9 cellular contexts compared by ENCODE assay signal in the genomic region with DNA sequence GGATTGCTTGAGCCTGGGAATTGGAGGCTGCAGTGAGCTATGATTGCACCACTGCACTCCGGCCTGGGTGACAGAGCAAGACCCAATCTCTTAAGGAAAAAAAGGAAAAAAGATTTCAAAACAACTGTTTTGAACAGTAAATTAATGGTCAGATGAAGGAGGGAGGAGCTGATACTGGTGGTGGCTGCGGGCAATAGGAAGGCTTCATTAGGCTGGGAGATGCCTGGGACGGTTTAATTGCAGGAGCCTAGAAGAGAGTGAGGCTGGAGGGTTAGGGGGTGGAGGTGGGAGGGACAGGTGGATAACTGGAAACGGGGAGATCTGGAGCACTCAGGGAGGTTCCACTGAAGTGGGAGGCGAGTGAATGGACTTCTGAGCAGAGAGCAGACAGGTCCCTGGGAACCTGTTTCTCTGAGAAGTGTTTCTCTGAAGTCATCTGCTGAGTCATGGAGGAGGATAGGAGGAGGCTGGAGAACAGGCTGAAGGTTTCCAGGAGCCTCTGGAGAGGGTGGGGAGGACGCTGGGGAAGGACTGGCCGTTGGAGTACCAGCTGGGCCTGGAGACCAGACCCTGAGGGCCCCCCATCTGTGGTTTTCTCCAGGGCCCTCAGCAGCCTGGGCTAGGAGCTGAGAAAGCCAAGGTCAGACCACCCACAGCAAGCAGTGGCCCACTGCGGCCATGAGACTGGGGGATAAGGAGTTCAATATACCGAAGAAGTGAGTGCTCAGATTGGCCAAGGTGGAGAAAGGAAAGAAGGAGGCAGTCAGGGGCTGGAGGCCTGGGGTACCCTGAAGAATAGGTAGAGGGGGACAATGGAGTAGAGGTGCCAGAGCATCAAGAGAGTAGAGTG. TPM values are rescaled to one million over a fixed set of nuclear protein-coding genes. Genes with fewer than 3 reads are reported as not detected.
DNase-seq lines count a peak whose midpoint lies in the region; ATAC-seq lines count a peak whose summit lies in the region.
"Had no signal": no experiment of that assay in that cellular context is flagged by ENCODE, and none has a peak within 500 bp of the region (broad histone marks: within the 10 kb centered on the region; RNA-seq: fewer than 3 reads in every experiment).

No MANE protein-coding gene starts in this region.

- no peak overlapping the region for H3K4me2 ChIP-seq in trophoblast cell (ENCODE audit: low read length)

- H3K9ac ChIP-seq in trophoblast cell (ENCODE audit: low read length): no peak overlapping the region

- peak overlapping the region; percentile 87 for H4K8ac ChIP-seq in trophoblast cell (ENCODE audit: low read depth, low read length)

- H3K18ac ChIP-seq in trophoblast cell (ENCODE audit: low read length): peak overlapping the region; percentile 89

- DNase-seq in ELR (ENCODE audit: low read depth): peak; percentile 70
- DNase-seq in RPMI7951 (ENCODE audit: low read depth): peak; percentile 64
- DNase-seq in trophoblast cell: peak in 1 of 2 donors; percentile 40
- no peak for DNase-seq in NCI-H524 treated with DMSO at 0.1 percent for 48 hours (lab: John Stamatoyannopoulos, UW)
- no peak for DNase-seq in NCI-H2029 (lab: John Stamatoyannopoulos, UW)

- H3K4me1 ChIP-seq in trophoblast cell (ENCODE audit: control insufficient read depth in 1 of 2, insufficient read depth in 2 of 2, low read length in 2 of 2): peaks cover 13 to 21% of the 10 kb centered on the region in 2 experiments

- ATAC-seq in esophagus mucosa (peak; percentile 92), HG03095 (IDR thresholded peaks at IDR 0.05; ENCODE audit: unreplicated experiment) (no peak), GM21737 (IDR thresholded peaks at IDR 0.05; ENCODE audit: unreplicated experiment) (no peak)

- H3K79me1 ChIP-seq in trophoblast cell (ENCODE audit: low read length): peaks cover 5% of the 10 kb centered on the region

- H4K12ac ChIP-seq in trophoblast cell (ENCODE audit: low read depth, low read length): peak overlapping the region; percentile 93

- WGBS in trophoblast cell (ENCODE audit: extremely low coverage, insufficient coverage, insufficient read length): no CpG with 5 or more reads among the region's 9 CpGs

- H2BK12ac ChIP-seq in trophoblast cell (ENCODE audit: low read length): peak overlapping the region; percentile 98

- H3K14ac ChIP-seq in trophoblast cell (ENCODE audit: low read length): peak overlapping the region; percentile 96

- H2BK5ac ChIP-seq in trophoblast cell (ENCODE audit: low read depth, low read length, poor library complexity): peak overlapping the region; percentile 87

- H3K27ac ChIP-seq in trophoblast cell (ENCODE audit: low read depth, low read length): peak overlapping the region; percentile 6

- peaks cover 1% of the 10 kb centered on the region for H3K9me3 ChIP-seq in trophoblast cell (ENCODE audit: insufficient read depth, low read depth, low read length)

- no peaks in the 10 kb centered on the region for H3K79me2 ChIP-seq in trophoblast cell (ENCODE audit: control insufficient read depth, insufficient read depth, low read length, poor library complexity)

- no peak overlapping the region for H3K23ac ChIP-seq in trophoblast cell (ENCODE audit: low read length)

- no peak overlapping the region for H3K4me3 ChIP-seq in trophoblast cell (ENCODE audit: low read depth, low read length)

- no peaks in the 10 kb centered on the region for H3K27me3 ChIP-seq in trophoblast cell (ENCODE audit: insufficient read depth, low read length)

- peak overlapping the region; percentile 94 for H2AK5ac ChIP-seq in trophoblast cell (ENCODE audit: low read length)

- H4K91ac ChIP-seq in trophoblast cell (ENCODE audit: low read depth, low read length): peak overlapping the region; percentile 96

- peak overlapping the region; percentile 71 for H2AFZ ChIP-seq in trophoblast cell (ENCODE audit: insufficient read depth, low read length, poor library complexity)

- H2BK120ac ChIP-seq in trophoblast cell (ENCODE audit: insufficient read depth, low read length, poor library complexity): peak overlapping the region; percentile 93

- peak overlapping the region; percentile 31 for H3K4ac ChIP-seq in trophoblast cell (ENCODE audit: low read depth, low read length)

- no peaks in the 10 kb centered on the region for H3K36me3 ChIP-seq in trophoblast cell (ENCODE audit: control insufficient read depth in 1 of 2, insufficient read depth in 2 of 2, low read length in 2 of 2)

RNA-seq across cellular contexts. Expression of gene YWHAG, which starts 14.4 kb away (rescaled TPM):
- 80.4 and 89.8 TPM in 2 replicates for total RNA-seq in RPMI7951 (2014; rRNA removed; shearing (Covaris generic))
- 86.9 TPM for total RNA-seq in esophagus mucosa
- polyA plus RNA-seq in trophoblast cell (2013): 95.3 and 99.5 TPM in 2 replicates

RNA-seq across cellular contexts. Expression of gene SSC4D, which starts 36.3 kb away (rescaled TPM):
- 0.10 and 0.60 TPM in 2 replicates for total RNA-seq in RPMI7951 (2014; rRNA removed; shearing (Covaris generic))
- total RNA-seq in esophagus mucosa: 0.92 TPM
- polyA plus RNA-seq in trophoblast cell (2013): 7.1 and 7.7 TPM in 2 replicates
- total RNA-seq: mononuclear cell had no signal

RNA-seq across cellular contexts. Expression of gene ZP3, which starts 51.5 kb away (rescaled TPM):
- total RNA-seq in RPMI7951 (2014; rRNA removed; shearing (Covaris generic)): 5.5 and 6.1 TPM in 2 replicates
- 19.8 TPM for total RNA-seq in esophagus mucosa
- polyA plus RNA-seq in trophoblast cell (2013): 3.3 and 4.2 TPM in 2 replicates

Comparison
In these comparisons a context has a peak if more than half of its experiments do, and no peak if none do; other contexts are left out.
1. DNase-seq: peak in ELR (single experiment) and RPMI7951 (single experiment); none in NCI-H524 treated with DMSO at 0.1 percent for 48 hours (single experiment) and NCI-H2029 (single experiment).